In the genomic region with DNA sequence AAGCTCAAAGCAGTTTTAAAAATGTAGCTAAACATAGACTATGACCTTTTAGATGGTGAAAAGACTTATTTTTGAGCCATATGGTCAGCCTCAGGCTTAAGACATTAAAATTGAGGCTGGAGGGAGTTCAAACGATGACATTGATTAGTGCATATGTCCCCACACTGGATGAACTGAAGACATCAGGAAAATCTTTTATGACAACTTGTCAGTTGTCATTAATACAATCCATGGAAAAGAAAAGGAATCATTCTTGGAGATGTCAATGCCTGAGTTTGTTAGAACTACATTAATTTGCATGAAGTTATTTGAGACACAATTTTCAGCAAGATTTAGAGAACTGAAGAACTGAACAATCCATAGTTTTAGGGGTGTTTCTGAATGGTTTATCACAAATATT, we compare ENCODE assay signal across 20 cellular contexts.
"Had no signal": no experiment of that assay in that cellular context is flagged by ENCODE, and none has a peak within 500 bp of the region (broad histone marks: within the 10 kb centered on the region; RNA-seq: fewer than 3 reads in every experiment).

No MANE protein-coding gene starts in this region.

- DNase-seq: IMR-90, Karpas-422, KG1, MG63, NCI-H1092, NCI-H1105 treated with DMSO at 0.1 percent for 48 hours, NCI-H1417 treated with DMSO at 0.1 percent for 48 hours, NCI-H146, NCI-H1694 treated with DMSO at 0.1 percent for 48 hours, NCI-H1930, NCI-H2081, NCI-H2107, NCI-H2227 treated with DMSO at 0.1 percent for 48 hours, NCI-H526 treated with DMSO at 0.1 percent for 48 hours, NCI-H774, Right ventricle myocardium superior, RPMI8226, SIG-M5 had no signal

- H3K4me3 ChIP-seq: MG63, SJSA1 had no signal

- ATAC-seq: HepG2 had no signal

- H3K9me3 ChIP-seq: MG63, SJSA1 had no signal

- H3K4me1 ChIP-seq: SJSA1 had no signal

- H3K36me3 ChIP-seq: MG63, SJSA1 had no signal

- H3K27me3 ChIP-seq: MG63, SJSA1 had no signal

- H3K27ac ChIP-seq: SJSA1 had no signal
